Comparison of ENCODE assay signal across 8 cellular contexts in genomic region chr18:1663879-1664705, GRCh38.
A peak's percentile ranks its signal among the peaks of the same experiment; 100 is the strongest.
DNase-seq lines count a peak whose midpoint lies in the region; ATAC-seq and TF ChIP-seq lines count a peak whose summit lies in the region.

No MANE protein-coding gene starts in this region.

- no peak overlapping the region for H3K27ac Mint-ChIP-seq in CD4-positive, alpha-beta T cell

- H3K36me3 Mint-ChIP-seq in CD4-positive, alpha-beta T cell (ENCODE audit: low read depth), result no peaks in the 10 kb centered on the region

- no peak for TF ChIP-seq POLR2A in GM18505 (IDR thresholded peaks at IDR 0.05; ENCODE audit: borderline replicate concordance, extremely low read depth, insufficient read depth, insufficient read length)

- intact Hi-C loops in CD4-positive, alpha-beta T cell (cut with DNase I, micrococcal nuclease), result no loop called here
- intact Hi-C loops in posterior vena cava (cut with DNase I), result no loop called here

- POLR2A ChIA-PET in CD4-positive, alpha-beta T cell (lab: Charles Lee), result no interaction called here

- no peaks in the 10 kb centered on the region for H3K9me3 Mint-ChIP-seq in CD4-positive, alpha-beta T cell

- peaks cover 8% of the 10 kb centered on the region for H3K27me3 Mint-ChIP-seq in CD4-positive, alpha-beta T cell

- peak; percentile 20 for TF ChIP-seq CTCF in CD4-positive, alpha-beta T cell (IDR thresholded peaks at IDR 0.05)
- peak; percentile 65 for TF ChIP-seq CTCF in fibroblast of villous mesenchyme (IDR thresholded peaks at IDR 0.05; ENCODE audit: insufficient read depth, low read depth, low read length)

- ATAC-seq in CD4-positive, alpha-beta T cell (ENCODE audit: poor library complexity), result no peak
- ATAC-seq in GM18505 (IDR thresholded peaks at IDR 0.05; ENCODE audit: unreplicated experiment) (peak; percentile 80), HG03439 (IDR thresholded peaks at IDR 0.05; ENCODE audit: unreplicated experiment) (peak; percentile 63), SK-N-SH treated with all-trans-retinoic acid at 6 μM for 48 hours (peak; percentile 68), HG02970 (IDR thresholded peaks at IDR 0.05; ENCODE audit: low FRiP score, unreplicated experiment) (no peak)

- CTCF ChIA-PET in CD4-positive, alpha-beta T cell (lab: Charles Lee), result no interaction called here

- H3K9me3 ChIP-seq in CD4-positive, alpha-beta T cell (ENCODE audit: control insufficient read depth, low read length), result no peaks in the 10 kb centered on the region

- in situ Hi-C loops in G401 (cut with HindIII; ENCODE audit: low sequenced_read_pairs), result no loop called here

- H3K27ac ChIP-seq in CD4-positive, alpha-beta T cell (ENCODE audit: low read depth, low read length), result no peak overlapping the region

- H3K4me1 Mint-ChIP-seq in CD4-positive, alpha-beta T cell (ENCODE audit: low read depth), result no peaks in the 10 kb centered on the region

- H3K27me3 ChIP-seq in CD4-positive, alpha-beta T cell (ENCODE audit: control insufficient read depth, insufficient read depth, low read length), result no peaks in the 10 kb centered on the region

- DNase-seq in CD4-positive, alpha-beta T cell, result peak in 1 of 10 experiments; percentile 0
- DNase-seq in fibroblast of villous mesenchyme (ENCODE audit: low read depth), result peak; percentile 14
- peak; percentile 89 for DNase-seq in posterior vena cava (ENCODE audit: low spot score)
- no peak for DNase-seq in G401 (ENCODE audit: low spot score)

- H3K4me3 Mint-ChIP-seq in CD4-positive, alpha-beta T cell, result no peak overlapping the region

- H3K4me3 ChIP-seq in fibroblast of villous mesenchyme (ENCODE audit: low read depth, low read length), result no peak overlapping the region

TF ChIP-seq in SK-N-SH treated with all-trans-retinoic acid at 6 μM for 48 hours, 23 proteins besides CTCF, POLR2A, EP300 and RAD21:
- TF ChIP-seq TCF4 (CRISPR knock-in tag; IDR thresholded peaks at IDR 0.05; ENCODE audit: borderline replicate concordance), result no peak
- no peak for TF ChIP-seq CREB5 (CRISPR knock-in tag; IDR thresholded peaks at IDR 0.05; ENCODE audit: low read depth)
- TF ChIP-seq, protein P1, sequence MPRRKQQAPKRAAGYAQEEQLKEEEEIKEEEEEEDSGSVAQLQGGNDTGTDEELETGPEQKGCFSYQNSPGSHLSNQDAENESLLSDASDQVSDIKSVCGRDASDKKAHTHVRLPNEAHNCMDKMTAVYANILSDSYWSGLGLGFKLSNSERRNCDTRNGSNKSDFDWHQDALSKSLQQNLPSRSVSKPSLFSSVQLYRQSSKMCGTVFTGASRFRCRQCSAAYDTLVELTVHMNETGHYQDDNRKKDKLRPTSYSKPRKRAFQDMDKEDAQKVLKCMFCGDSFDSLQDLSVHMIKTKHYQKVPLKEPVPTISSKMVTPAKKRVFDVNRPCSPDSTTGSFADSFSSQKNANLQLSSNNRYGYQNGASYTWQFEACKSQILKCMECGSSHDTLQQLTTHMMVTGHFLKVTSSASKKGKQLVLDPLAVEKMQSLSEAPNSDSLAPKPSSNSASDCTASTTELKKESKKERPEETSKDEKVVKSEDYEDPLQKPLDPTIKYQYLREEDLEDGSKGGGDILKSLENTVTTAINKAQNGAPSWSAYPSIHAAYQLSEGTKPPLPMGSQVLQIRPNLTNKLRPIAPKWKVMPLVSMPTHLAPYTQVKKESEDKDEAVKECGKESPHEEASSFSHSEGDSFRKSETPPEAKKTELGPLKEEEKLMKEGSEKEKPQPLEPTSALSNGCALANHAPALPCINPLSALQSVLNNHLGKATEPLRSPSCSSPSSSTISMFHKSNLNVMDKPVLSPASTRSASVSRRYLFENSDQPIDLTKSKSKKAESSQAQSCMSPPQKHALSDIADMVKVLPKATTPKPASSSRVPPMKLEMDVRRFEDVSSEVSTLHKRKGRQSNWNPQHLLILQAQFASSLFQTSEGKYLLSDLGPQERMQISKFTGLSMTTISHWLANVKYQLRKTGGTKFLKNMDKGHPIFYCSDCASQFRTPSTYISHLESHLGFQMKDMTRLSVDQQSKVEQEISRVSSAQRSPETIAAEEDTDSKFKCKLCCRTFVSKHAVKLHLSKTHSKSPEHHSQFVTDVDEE (CRISPR knock-in tag; IDR thresholded peaks at IDR 0.05), result no peak
- TF ChIP-seq ZFP3 (CRISPR knock-in tag; IDR thresholded peaks at IDR 0.05), result no peak
- no peak for TF ChIP-seq GLIS3 (CRISPR knock-in tag; IDR thresholded peaks at IDR 0.05)
TF ChIP-seq in SK-N-SH treated with all-trans-retinoic acid at 6 μM for 48 hours: peak in this region for 0.

Comparison
In these comparisons a context has a peak if more than half of its experiments do, and no peak if none do; other contexts are left out.
1. ATAC-seq: peak in GM18505 (single experiment), HG03439 (single experiment) and SK-N-SH treated with all-trans-retinoic acid at 6 μM for 48 hours (single experiment); none in CD4-positive, alpha-beta T cell (single experiment) and HG02970 (single experiment).